ENCODE assay signal across 19 cellular contexts in genomic region chr2:170468557-170468956, GRCh38.
"Had no signal": no experiment of that assay in that cellular context is flagged by ENCODE, and none has a peak within 500 bp of the region (broad histone marks: within the 10 kb centered on the region; RNA-seq: fewer than 3 reads in every experiment).

No MANE protein-coding gene starts in this region.

- H3K4me3 ChIP-seq: lower lobe of right lung, ovary, thyroid gland, upper lobe of right lung had no signal

- H3K27ac ChIP-seq: lower lobe of right lung, ovary, thyroid gland, upper lobe of right lung had no signal

- ATAC-seq: activated CD8-positive, alpha-beta T cell treated with anti-CD3 and anti-CD28 coated beads, Interleukin-2, amount 10 ng/mL, durations not matched to agents 7 days and 5 days; activated naive CD8-positive, alpha-beta T cell treated with anti-CD3 and anti-CD28 coated beads, Interleukin-2, amount 50 U/mL, for 24 hours; left lobe of liver; lower lobe of right lung; natural killer cell; right cardiac atrium; upper lobe of right lung had no signal

- FAIRE-seq: keratinocyte, TTC549 had no signal

- H3K4me1 ChIP-seq: lower lobe of right lung, thyroid gland had no signal

- DNase-seq: activated CD4-positive, alpha-beta T cell treated with anti-CD3 and anti-CD28 coated beads for 1 hour; activated CD4-positive, alpha-beta T cell treated with anti-CD3 and anti-CD28 coated beads, Interleukin-2, amount 50 U/mL, for 1 hour; activated CD8-positive, alpha-beta T cell treated with anti-CD3 and anti-CD28 coated beads, Interleukin-2, amount 10 ng/mL, durations not matched to agents 7 days and 5 days; activated gamma-delta T cell; activated naive CD4-positive, alpha-beta T cell treated with anti-CD3 and anti-CD28 coated beads, Interleukin-2, amount 50 U/mL, for 16 hours; activated naive CD8-positive, alpha-beta T cell treated with anti-CD3 and anti-CD28 coated beads, Interleukin-2, amount 50 U/mL, for 24 hours; cerebellar nuclear complex; cortex of kidney; lower lobe of right lung; natural killer cell; ovary; right cardiac atrium; stimulated activated CD4-positive, alpha-beta T cell treated with anti-CD3 and anti-CD28 coated beads, Interleukin-1b, Interleukin-23, amount 100 ng/mL, for 48 hours; substantia nigra; thyroid gland; upper lobe of right lung had no signal

- H3K9me3 ChIP-seq: lower lobe of right lung, ovary, thyroid gland, upper lobe of right lung had no signal

- H3K36me3 ChIP-seq: lower lobe of right lung, ovary, thyroid gland, upper lobe of right lung had no signal

- H3K27me3 ChIP-seq: ovary, thyroid gland, upper lobe of right lung had no signal
